ENCODE assay signal across 27 cellular contexts in genomic region chr1:104733866-104734265, GRCh38.
"Had no signal": no experiment of that assay in that cellular context is flagged by ENCODE, and none has a peak within 500 bp of the region (broad histone marks: within the 10 kb centered on the region; RNA-seq: fewer than 3 reads in every experiment).

No MANE protein-coding gene starts in this region.

- H3K36me3 ChIP-seq: Peyer's patch, SJSA1 had no signal

- DNase-seq: activated CD4-positive, alpha-beta T cell treated with anti-CD3 and anti-CD28 coated beads, Interleukin-2, amount 10 ng/mL, durations not matched to agents 24 days and 14 days; activated CD4-positive, alpha-beta T cell treated with anti-CD3 and anti-CD28 coated beads, Interleukin-2, amount 50 U/mL, for 4 hours; activated CD8-positive, alpha-beta T cell treated with anti-CD3 and anti-CD28 coated beads for 36 hours; activated gamma-delta T cell; activated naive CD4-positive, alpha-beta T cell treated with anti-CD3 and anti-CD28 coated beads for 36 hours; activated naive CD8-positive, alpha-beta T cell treated with anti-CD3 and anti-CD28 coated beads, Interleukin-2, amount 50 U/mL, for 24 hours; activated T-cell treated with anti-CD3 and anti-CD28 coated beads, Interleukin-2, amount 50 U/mL, for 1 hour; activated T-cell treated with anti-CD3 and anti-CD28 coated beads, Interleukin-2, amount 50 U/mL, for 72 hours; anterior cingulate cortex; cerebellar nuclear complex; cortex of kidney; Karpas-422; KBM-7; NCI-H1694 treated with DMSO at 0.1 percent for 48 hours; NCI-H2029; NCI-H2107; NCI-H226; NCI-H446 treated with DMSO at 0.1 percent for 48 hours; NCI-H524; NCI-H82; NK-92 treated with Interleukin-12 subunit alpha and Interleukin-12 subunit beta, amount 100 ng/mL, for 24 hours; PC-3; Peyer's patch; SHP77 treated with DMSO at 0.1 percent for 48 hours; SK-N-SH had no signal

- H3K4me1 ChIP-seq: Peyer's patch, SJSA1 had no signal

- H3K27ac ChIP-seq: Peyer's patch, SJSA1 had no signal

- H3K27me3 ChIP-seq: Peyer's patch, SJSA1 had no signal

- ATAC-seq: activated CD8-positive, alpha-beta T cell treated with anti-CD3 and anti-CD28 coated beads for 36 hours; activated naive CD8-positive, alpha-beta T cell treated with anti-CD3 and anti-CD28 coated beads, Interleukin-2, amount 50 U/mL, for 24 hours; activated T-cell treated with anti-CD3 and anti-CD28 coated beads, Interleukin-2, amount 50 U/mL, for 72 hours; activated T-helper 17 cell treated with anti-CD3 and anti-CD28 coated beads, Interleukin-2, amount 50 U/mL, for 72 hours; PC-3 had no signal

- H3K4me3 ChIP-seq: Peyer's patch, SJSA1 had no signal

- H3K9me3 ChIP-seq: Peyer's patch, SJSA1, SK-N-SH had no signal

- H3K9ac ChIP-seq: SK-N-SH had no signal

- H3K9me2 ChIP-seq: SK-N-SH had no signal

- H3K4me2 ChIP-seq: SK-N-SH had no signal
